ENCODE assay signal across 1 cellular context in genomic region chr13:24124789-24125476, GRCh38.
A peak's percentile ranks its signal among the peaks of the same experiment; 100 is the strongest.
TF ChIP-seq lines count a peak whose summit lies in the region.

No MANE protein-coding gene starts in this region.

TF ChIP-seq in GM12878, 131 proteins besides CTCF, POLR2A, EP300 and RAD21 (continued from another document):
- TF ChIP-seq SKIL (IDR thresholded peaks at IDR 0.05; ENCODE audit: low read depth, poor library complexity, severe bottlenecking) (peak; percentile 95), TBL1XR1 (IDR thresholded peaks at IDR 0.05; ENCODE audit: low read depth, low read length) (peak; percentile 80; the same call in 1 of the 2 replicates), DPF2 (IDR thresholded peaks at IDR 0.05) (peak; percentile 87), SPI1 (IDR thresholded peaks at IDR 0.05; ENCODE audit: borderline replicate concordance, insufficient read depth, low read depth, low read length) (peak; percentile 97), ATF7 (IDR thresholded peaks at IDR 0.05; ENCODE audit: low read depth) (peak; percentile 24; the same call in 1 of the 2 replicates), MTA2 (IDR thresholded peaks at IDR 0.05; ENCODE audit: low read depth) (peak; percentile 70), RELB (IDR thresholded peaks at IDR 0.05; ENCODE audit: low read depth) (peak; percentile 78; the same call in 1 of the 2 replicates), MEF2A (IDR thresholded peaks at IDR 0.05; ENCODE audit: insufficient read depth, low read depth, low read length) (no peak), CHD4 (IDR thresholded peaks at IDR 0.05) (no peak), BMI1 (IDR thresholded peaks at IDR 0.05; ENCODE audit: borderline replicate concordance) (peak; percentile 39; the same call in 1 of the 2 replicates), BHLHE40 (IDR thresholded peaks at IDR 0.05; ENCODE audit: borderline replicate concordance in 1 of 2, low read depth in 2 of 2, low read length in 1 of 2) (peak in 1 of 2 experiments; percentile 29; a peak in 1 of 4 replicates), GATAD2B (conservative IDR thresholded peaks at IDR 0.05; ENCODE audit: low read depth) (peak; percentile 22; the same call in 1 of the 2 replicates), TCF7 (IDR thresholded peaks at IDR 0.05; ENCODE audit: borderline replicate concordance) (no peak), ZNF384 (IDR thresholded peaks at IDR 0.05; ENCODE audit: borderline replicate concordance, low read depth, low read length) (peak; percentile 59; the same call in 1 of the 2 replicates), IKZF2 (IDR thresholded peaks at IDR 0.05) (peak; percentile 61 to 66; a peak in 3 of 4 replicates), YY1 (IDR thresholded peaks at IDR 0.05; ENCODE audit: low read depth, low read length) (0 out of 2 replicates have a peak, but pooled peaks have one; percentile 27), RCOR1 (conservative IDR thresholded peaks at IDR 0.05; ENCODE audit: low read depth, low read length) (peak; percentile 75; the same call in 1 of the 2 replicates), IKZF1 (conservative IDR thresholded peaks at IDR 0.05) (peak; percentile 79), TCF12 (IDR thresholded peaks at IDR 0.05; ENCODE audit: low read depth, low read length) (0 out of 2 replicates have a peak, but pooled peaks have one; percentile 23), ATF2 (IDR thresholded peaks at IDR 0.05; ENCODE audit: low read length) (peak; percentile 34; the same call in 1 of the 2 replicates), MYB (IDR thresholded peaks at IDR 0.05; ENCODE audit: borderline replicate concordance, low read depth, low read length) (0 out of 2 replicates have a peak, but pooled peaks have one; percentile 31), EZH2 (IDR thresholded peaks at IDR 0.05; ENCODE audit: borderline replicate concordance, control insufficient read depth, low read depth, low read length) (no peak), ZNF622 (IDR thresholded peaks at IDR 0.05) (no peak), ZNF24 (IDR thresholded peaks at IDR 0.05) (peak; percentile 61; the same call in 1 of the 2 replicates), RBBP5 (conservative IDR thresholded peaks at IDR 0.05) (no peak), NR2C1 (IDR thresholded peaks at IDR 0.05) (0 out of 2 replicates have a peak, but pooled peaks have one; percentile 39), ZBTB4 (CRISPR knock-in tag; IDR thresholded peaks at IDR 0.05) (no peak), BCL11A (IDR thresholded peaks at IDR 0.05; ENCODE audit: low read depth, low read length) (peak; percentile 70; the same call in 1 of the 2 replicates), CBX5 (IDR thresholded peaks at IDR 0.05; ENCODE audit: low read depth) (no peak), BRCA1 (IDR thresholded peaks at IDR 0.05; ENCODE audit: low read depth, low read length) (no peak), CHD2 (IDR thresholded peaks at IDR 0.05; ENCODE audit: borderline replicate concordance, low read depth, low read length) (peak; percentile 70; the same call in 1 of the 2 replicates), MLLT1 (IDR thresholded peaks at IDR 0.05) (peak; percentile 63), IRF4 (IDR thresholded peaks at IDR 0.05; ENCODE audit: low read depth, low read length) (peak; percentile 89), NR2F1 (conservative IDR thresholded peaks at IDR 0.05) (peak; percentile 99), PAX5 (IDR thresholded peaks at IDR 0.05; ENCODE audit: borderline replicate concordance, low read depth, low read length) (peak; percentile 47; the same call in 1 of the 2 replicates), STAT3 (IDR thresholded peaks at IDR 0.05; ENCODE audit: low read depth, low read length) (no peak), SMAD1 (IDR thresholded peaks at IDR 0.05; ENCODE audit: low read depth, partially characterized antibody) (no peak), POU2F2 (IDR thresholded peaks at IDR 0.05; ENCODE audit: borderline replicate concordance, low read depth, low read length) (peak; percentile 59; the same call in 1 of the 3 replicates), REST (IDR thresholded peaks at IDR 0.05; ENCODE audit: low read depth, low read length) (no peak), RUNX3 (IDR thresholded peaks at IDR 0.05; ENCODE audit: low read length) (peak; percentile 47; the same call in 1 of the 2 replicates)
